Comparison of ENCODE assay signal across 2 cellular contexts in the genomic region with DNA sequence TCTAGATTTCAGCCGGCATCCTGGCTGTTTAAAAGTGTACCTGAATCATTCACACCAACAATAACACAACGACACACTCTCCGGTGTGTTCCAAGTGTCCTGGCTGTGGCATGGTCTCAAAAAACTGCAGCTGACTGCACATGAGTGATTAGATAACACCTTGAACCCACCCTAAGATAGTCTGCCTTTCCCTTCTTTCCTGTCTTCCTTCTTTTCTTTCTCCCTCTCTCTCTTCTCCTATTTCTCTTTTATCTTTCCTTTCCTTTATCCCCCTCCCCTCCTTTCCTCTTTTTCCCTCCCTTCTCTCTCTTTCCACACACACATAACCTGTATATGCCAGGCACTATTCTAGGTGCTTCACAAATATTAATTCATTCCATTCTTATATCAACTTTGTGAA.
TF ChIP-seq lines count a peak whose summit lies in the region.

No MANE protein-coding gene starts in this region.

TF ChIP-seq in IMR-90, 13 proteins besides CTCF, POLR2A, EP300 and RAD21:
- TF ChIP-seq RFX5 (IDR thresholded peaks at IDR 0.05; ENCODE audit: low read depth, low read length) = no peak

TF ChIP-seq in K562, 482 proteins besides CTCF, POLR2A, EP300 and RAD21 (continues in another document):
- TF ChIP-seq CBFA2T3 (IDR thresholded peaks at IDR 0.05) (peak; percentile 55), CBFA2T2 (conservative IDR thresholded peaks at IDR 0.05) (no peak), DACH1 (IDR thresholded peaks at IDR 0.05; ENCODE audit: partially characterized antibody) (peak; percentile 21), HES1 (IDR thresholded peaks at IDR 0.05; ENCODE audit: low read depth) (no peak), ZNF512 (tag; IDR thresholded peaks at IDR 0.05) (peak; percentile 87), GTF3C2 (IDR thresholded peaks at IDR 0.05; ENCODE audit: borderline replicate concordance, extremely low read depth, insufficient read length) (no peak), ZNF282 (CRISPR knock-in tag; IDR thresholded peaks at IDR 0.05) (no peak), NFIC (IDR thresholded peaks at IDR 0.05) (peak; percentile 7; the same call in 1 of the 2 replicates), ZBTB40 (IDR thresholded peaks at IDR 0.05) (peak; percentile 18; the same call in 1 of the 2 replicates), ZBTB40 (CRISPR knock-in tag; IDR thresholded peaks at IDR 0.05) (no peak), ZNF197 (CRISPR knock-in tag; IDR thresholded peaks at IDR 0.05; ENCODE audit: low read depth) (no peak), NBN (IDR thresholded peaks at IDR 0.05; ENCODE audit: low read depth) (0 out of 2 replicates have a peak, but pooled peaks have one; percentile 36), MIER1 (IDR thresholded peaks at IDR 0.05; ENCODE audit: low read depth) (peak; percentile 54; the same call in 1 of the 2 replicates), ZNF253 (CRISPR knock-in tag; conservative IDR thresholded peaks at IDR 0.05) (no peak), ZNF232 (CRISPR knock-in tag; IDR thresholded peaks at IDR 0.05) (no peak), TAF7 (tag; IDR thresholded peaks at IDR 0.05) (no peak), HIVEP1 (CRISPR knock-in tag; IDR thresholded peaks at IDR 0.05) (no peak), NCOA4 (IDR thresholded peaks at IDR 0.05; ENCODE audit: partially characterized antibody) (peak; percentile 71), NCOR1 (IDR thresholded peaks at IDR 0.05) (peak; percentile 25; the same call in 1 of the 2 replicates), DPF2 (IDR thresholded peaks at IDR 0.05) (peak; percentile 53), ZBTB26 (CRISPR knock-in tag; IDR thresholded peaks at IDR 0.05) (peak; percentile 27; the same call in 1 of the 2 replicates), SMARCA4 (IDR thresholded peaks at IDR 0.05) (peak; percentile 53), TRIM24 (IDR thresholded peaks at IDR 0.05) (0 out of 4 replicates have a peak, but pooled peaks of 1 of the 2 experiments have one; percentile 13)
- TF ChIP-seq, protein P1, sequence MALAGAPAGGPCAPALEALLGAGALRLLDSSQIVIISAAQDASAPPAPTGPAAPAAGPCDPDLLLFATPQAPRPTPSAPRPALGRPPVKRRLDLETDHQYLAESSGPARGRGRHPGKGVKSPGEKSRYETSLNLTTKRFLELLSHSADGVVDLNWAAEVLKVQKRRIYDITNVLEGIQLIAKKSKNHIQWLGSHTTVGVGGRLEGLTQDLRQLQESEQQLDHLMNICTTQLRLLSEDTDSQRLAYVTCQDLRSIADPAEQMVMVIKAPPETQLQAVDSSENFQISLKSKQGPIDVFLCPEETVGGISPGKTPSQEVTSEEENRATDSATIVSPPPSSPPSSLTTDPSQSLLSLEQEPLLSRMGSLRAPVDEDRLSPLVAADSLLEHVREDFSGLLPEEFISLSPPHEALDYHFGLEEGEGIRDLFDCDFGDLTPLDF (CRISPR knock-in tag; IDR thresholded peaks at IDR 0.05) = no peak
- TF ChIP-seq, protein P2, sequence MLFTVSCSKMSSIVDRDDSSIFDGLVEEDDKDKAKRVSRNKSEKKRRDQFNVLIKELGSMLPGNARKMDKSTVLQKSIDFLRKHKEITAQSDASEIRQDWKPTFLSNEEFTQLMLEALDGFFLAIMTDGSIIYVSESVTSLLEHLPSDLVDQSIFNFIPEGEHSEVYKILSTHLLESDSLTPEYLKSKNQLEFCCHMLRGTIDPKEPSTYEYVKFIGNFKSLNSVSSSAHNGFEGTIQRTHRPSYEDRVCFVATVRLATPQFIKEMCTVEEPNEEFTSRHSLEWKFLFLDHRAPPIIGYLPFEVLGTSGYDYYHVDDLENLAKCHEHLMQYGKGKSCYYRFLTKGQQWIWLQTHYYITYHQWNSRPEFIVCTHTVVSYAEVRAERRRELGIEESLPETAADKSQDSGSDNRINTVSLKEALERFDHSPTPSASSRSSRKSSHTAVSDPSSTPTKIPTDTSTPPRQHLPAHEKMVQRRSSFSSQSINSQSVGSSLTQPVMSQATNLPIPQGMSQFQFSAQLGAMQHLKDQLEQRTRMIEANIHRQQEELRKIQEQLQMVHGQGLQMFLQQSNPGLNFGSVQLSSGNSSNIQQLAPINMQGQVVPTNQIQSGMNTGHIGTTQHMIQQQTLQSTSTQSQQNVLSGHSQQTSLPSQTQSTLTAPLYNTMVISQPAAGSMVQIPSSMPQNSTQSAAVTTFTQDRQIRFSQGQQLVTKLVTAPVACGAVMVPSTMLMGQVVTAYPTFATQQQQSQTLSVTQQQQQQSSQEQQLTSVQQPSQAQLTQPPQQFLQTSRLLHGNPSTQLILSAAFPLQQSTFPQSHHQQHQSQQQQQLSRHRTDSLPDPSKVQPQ (CRISPR knock-in tag; IDR thresholded peaks at IDR 0.05; ENCODE audit: borderline replicate concordance) = no peak
- TF ChIP-seq, protein P3, sequence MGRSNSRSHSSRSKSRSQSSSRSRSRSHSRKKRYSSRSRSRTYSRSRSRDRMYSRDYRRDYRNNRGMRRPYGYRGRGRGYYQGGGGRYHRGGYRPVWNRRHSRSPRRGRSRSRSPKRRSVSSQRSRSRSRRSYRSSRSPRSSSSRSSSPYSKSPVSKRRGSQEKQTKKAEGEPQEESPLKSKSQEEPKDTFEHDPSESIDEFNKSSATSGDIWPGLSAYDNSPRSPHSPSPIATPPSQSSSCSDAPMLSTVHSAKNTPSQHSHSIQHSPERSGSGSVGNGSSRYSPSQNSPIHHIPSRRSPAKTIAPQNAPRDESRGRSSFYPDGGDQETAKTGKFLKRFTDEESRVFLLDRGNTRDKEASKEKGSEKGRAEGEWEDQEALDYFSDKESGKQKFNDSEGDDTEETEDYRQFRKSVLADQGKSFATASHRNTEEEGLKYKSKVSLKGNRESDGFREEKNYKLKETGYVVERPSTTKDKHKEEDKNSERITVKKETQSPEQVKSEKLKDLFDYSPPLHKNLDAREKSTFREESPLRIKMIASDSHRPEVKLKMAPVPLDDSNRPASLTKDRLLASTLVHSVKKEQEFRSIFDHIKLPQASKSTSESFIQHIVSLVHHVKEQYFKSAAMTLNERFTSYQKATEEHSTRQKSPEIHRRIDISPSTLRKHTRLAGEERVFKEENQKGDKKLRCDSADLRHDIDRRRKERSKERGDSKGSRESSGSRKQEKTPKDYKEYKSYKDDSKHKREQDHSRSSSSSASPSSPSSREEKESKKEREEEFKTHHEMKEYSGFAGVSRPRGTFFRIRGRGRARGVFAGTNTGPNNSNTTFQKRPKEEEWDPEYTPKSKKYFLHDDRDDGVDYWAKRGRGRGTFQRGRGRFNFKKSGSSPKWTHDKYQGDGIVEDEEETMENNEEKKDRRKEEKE (IDR thresholded peaks at IDR 0.05; ENCODE audit: borderline replicate concordance in 1 of 2, control insufficient read depth in 1 of 2, low read depth in 2 of 2, low read length in 1 of 2) = 0 out of 4 replicates have a peak, but pooled peaks of 1 of the 2 experiments have one; percentile 45
